ENCODE assay signal across 14 cellular contexts in the genomic region with DNA sequence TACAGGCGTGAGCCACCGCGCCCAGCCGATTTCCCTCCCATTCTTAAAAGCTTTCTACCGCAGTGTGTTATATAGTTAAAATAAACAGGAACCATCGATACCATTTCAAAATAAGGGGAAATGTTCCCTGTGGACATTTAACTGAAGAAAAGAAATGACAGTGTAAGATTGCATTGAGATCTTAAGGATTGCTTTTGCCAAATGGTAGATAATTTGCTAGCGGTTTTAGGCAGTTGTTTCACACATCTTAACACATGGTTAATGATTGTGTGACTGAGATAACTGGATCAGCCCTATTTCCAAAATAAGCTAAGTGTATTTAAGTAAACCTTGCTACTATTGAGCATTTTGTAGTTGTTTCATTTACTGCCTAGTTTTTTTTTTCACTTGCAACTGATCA. TPM values are rescaled to one million over a fixed set of nuclear protein-coding genes. Genes with fewer than 3 reads are reported as not detected.
A peak's percentile ranks its signal among the peaks of the same experiment; 100 is the strongest.
DNase-seq lines count a peak whose midpoint lies in the region; ATAC-seq and TF ChIP-seq lines count a peak whose summit lies in the region.
"Had no signal": no experiment of that assay in that cellular context is flagged by ENCODE, and none has a peak within 500 bp of the region (broad histone marks: within the 10 kb centered on the region; RNA-seq: fewer than 3 reads in every experiment).

No MANE protein-coding gene starts in this region.

- TF ChIP-seq CTCF in brain (conservative IDR thresholded peaks at IDR 0.05): no peak

- peaks cover 40% of the 10 kb centered on the region for H3K4me1 Mint-ChIP-seq in activated naive CD8-positive, alpha-beta T cell (ENCODE audit: low read depth)
- H3K4me1 Mint-ChIP-seq in activated naive CD8-positive, alpha-beta T cell treated with anti-CD3 and anti-CD28 coated beads, Interleukin-2, amount 50 U/mL, for 24 hours: peaks cover 47% of the 10 kb centered on the region
- H3K4me1 Mint-ChIP-seq in brain: peaks cover 50% of the 10 kb centered on the region

- ATAC-seq in activated naive CD8-positive, alpha-beta T cell treated with anti-CD3 and anti-CD28 coated beads, Interleukin-2, amount 50 U/mL, for 24 hours: no peak
- ATAC-seq in GM21367 (IDR thresholded peaks at IDR 0.05; ENCODE audit: unreplicated experiment): no peak
- ATAC-seq: stimulated activated naive CD8-positive, alpha-beta T cell treated with anti-CD3 and anti-CD28 coated beads, Interleukin-15, amount 100 ng/mL, for 72 hours had no signal

- H3K4me3 Mint-ChIP-seq in activated naive CD8-positive, alpha-beta T cell: no peak overlapping the region
- H3K4me3 Mint-ChIP-seq in activated naive CD8-positive, alpha-beta T cell treated with anti-CD3 and anti-CD28 coated beads, Interleukin-2, amount 50 U/mL, for 24 hours: no peak overlapping the region
- H3K4me3 Mint-ChIP-seq in brain: peak overlapping the region in 1 of 5 experiments; percentile 33
- H3K4me3 Mint-ChIP-seq: stimulated activated naive CD8-positive, alpha-beta T cell treated with anti-CD3 and anti-CD28 coated beads, Interleukin-15, amount 100 ng/mL, for 72 hours had no signal

- peak overlapping the region; percentile 16 for H3K27ac Mint-ChIP-seq in activated naive CD8-positive, alpha-beta T cell
- no peak overlapping the region for H3K27ac Mint-ChIP-seq in activated naive CD8-positive, alpha-beta T cell treated with anti-CD3 and anti-CD28 coated beads, Interleukin-2, amount 50 U/mL, for 24 hours
- H3K27ac Mint-ChIP-seq in brain: peak overlapping the region in 3 of 5 experiments; percentile 24 to 32 (median 28)

- no peaks in the 10 kb centered on the region for H3K9me3 Mint-ChIP-seq in activated naive CD8-positive, alpha-beta T cell (ENCODE audit: low read depth)
- H3K9me3 Mint-ChIP-seq in activated naive CD8-positive, alpha-beta T cell treated with anti-CD3 and anti-CD28 coated beads, Interleukin-2, amount 50 U/mL, for 24 hours: no peaks in the 10 kb centered on the region
- H3K9me3 Mint-ChIP-seq in brain: no peaks in the 10 kb centered on the region
- H3K9me3 Mint-ChIP-seq: stimulated activated naive CD8-positive, alpha-beta T cell treated with anti-CD3 and anti-CD28 coated beads, Interleukin-15, amount 100 ng/mL, for 72 hours had no signal

- H3K27me3 Mint-ChIP-seq in activated naive CD8-positive, alpha-beta T cell: no peaks in the 10 kb centered on the region
- no peaks in the 10 kb centered on the region for H3K27me3 Mint-ChIP-seq in activated naive CD8-positive, alpha-beta T cell treated with anti-CD3 and anti-CD28 coated beads, Interleukin-2, amount 50 U/mL, for 24 hours
- no peaks in the 10 kb centered on the region for H3K27me3 Mint-ChIP-seq in brain
- H3K27me3 Mint-ChIP-seq: stimulated activated naive CD8-positive, alpha-beta T cell treated with anti-CD3 and anti-CD28 coated beads, Interleukin-15, amount 100 ng/mL, for 72 hours had no signal

- intact Hi-C loops in cardiac septum (cut with DNase I): no loop called here

- DNase-seq in activated naive CD8-positive, alpha-beta T cell treated with anti-CD3 and anti-CD28 coated beads, Interleukin-2, amount 50 U/mL, for 24 hours: no peak
- DNase-seq in MV-4-11 (lab: John Stamatoyannopoulos, UW): peak; percentile 34
- DNase-seq in renal cortical epithelial cell (ENCODE audit: low read depth): peak; percentile 75
- DNase-seq in cardiac septum (ENCODE audit: low spot score): no peak
- DNase-seq in activated CD4-positive, CD25-positive, alpha-beta regulatory T cell treated with anti-CD3 and anti-CD28 coated beads, Interleukin-2, amount 50 U/mL, for 72 hours: no peak
- DNase-seq: activated CD4-positive, alpha-beta T cell treated with anti-CD3 and anti-CD28 coated beads, Interleukin-2, amount 50 U/mL, for 4 hours; dorsolateral prefrontal cortex; SHP77 treated with DMSO at 0.1 percent for 48 hours; sigmoid colon; stimulated activated naive CD8-positive, alpha-beta T cell treated with anti-CD3 and anti-CD28 coated beads, Interleukin-15, amount 100 ng/mL, for 72 hours; thyroid gland had no signal

- peaks cover 8% of the 10 kb centered on the region for H3K36me3 Mint-ChIP-seq in activated naive CD8-positive, alpha-beta T cell
- peaks cover 42% of the 10 kb centered on the region for H3K36me3 Mint-ChIP-seq in activated naive CD8-positive, alpha-beta T cell treated with anti-CD3 and anti-CD28 coated beads, Interleukin-2, amount 50 U/mL, for 24 hours (ENCODE audit: low read depth)
- H3K36me3 Mint-ChIP-seq in brain: peaks cover 61% of the 10 kb centered on the region

RNA-seq across cellular contexts. Expression of gene STX16, which starts 15.6 kb away (rescaled TPM):
- polyA plus RNA-seq in brain (ENCODE audit: insufficient read depth, low read depth, low replicate concordance): 23.8 TPM
- 25.9 and 60.6 TPM in 2 replicates for total RNA-seq in renal cortical epithelial cell
- 33.1 TPM for total RNA-seq in cardiac septum

RNA-seq across cellular contexts. Expression of gene NPEPL1, which starts 25.9 kb away (rescaled TPM):
- 13.7 TPM for polyA plus RNA-seq in brain (ENCODE audit: insufficient read depth, low read depth, low replicate concordance)
- total RNA-seq in renal cortical epithelial cell (19.5 and 21.2 TPM in 2 replicates), cardiac septum (31.5 TPM)

Comparison
In these comparisons a context has a peak if more than half of its experiments do, and no peak if none do; other contexts are left out.
1. DNase-seq: peak in MV-4-11 (single experiment) and renal cortical epithelial cell (single experiment); none in activated naive CD8-positive, alpha-beta T cell treated with anti-CD3 and anti-CD28 coated beads, Interleukin-2, amount 50 U/mL, for 24 hours (single experiment), cardiac septum (single experiment) and activated CD4-positive, CD25-positive, alpha-beta regulatory T cell treated with anti-CD3 and anti-CD28 coated beads, Interleukin-2, amount 50 U/mL, for 72 hours (single experiment).